ENCODE assay signal across 4 cellular contexts in genomic region chr11:11447591-11447990, GRCh38.
A peak's percentile ranks its signal among the peaks of the same experiment; 100 is the strongest.
DNase-seq lines count a peak whose midpoint lies in the region; ATAC-seq, FAIRE-seq and TF ChIP-seq lines count a peak whose summit lies in the region.
"Not testable (repeated sequence)": the region's sequence is repeated elsewhere in the genome, so short reads cannot be mapped to it uniquely, and the experiment has no call there.

No MANE protein-coding gene starts in this region.

- not testable (repeated sequence) for H3K23ac ChIP-seq in IMR-90 (ENCODE audit: low read depth, low read length)

- H3K36me3 Mint-ChIP-seq in nephron (ENCODE audit: low read depth): not testable (repeated sequence)

- H3K9me3 Mint-ChIP-seq in nephron: not testable (repeated sequence)

- H2BK20ac ChIP-seq in IMR-90 (ENCODE audit: low read depth, low read length): not testable (repeated sequence)

- H2BK5ac ChIP-seq in IMR-90 (ENCODE audit: low read depth, low read length, poor library complexity, severe bottlenecking): not testable (repeated sequence)

- H3K27ac ChIP-seq in IMR-90 (ENCODE audit: insufficient read depth, low read length): not testable (repeated sequence)

- WGBS in IMR-90 (ENCODE audit: extremely low coverage in 2 of 2, insufficient read length in 1 of 2), 2 experiments: no CpG with 5 or more reads among the region's 3 CpGs

- intact Hi-C loops in IMR-90 (cut with micrococcal nuclease): not testable (repeated sequence)

- H3K18ac ChIP-seq in IMR-90 (ENCODE audit: low read depth, low read length): not testable (repeated sequence)

- not testable (repeated sequence) for H3K9me3 ChIP-seq in IMR-90 (ENCODE audit: control insufficient read depth, insufficient read depth, low read length)

- H3K9ac ChIP-seq in IMR-90 (ENCODE audit: low read depth, low read length): not testable (repeated sequence)

- not testable (repeated sequence) for TF ChIP-seq POLR2A in GM12892 (IDR thresholded peaks at IDR 0.05; ENCODE audit: low read depth, low read length); IMR-90 (IDR thresholded peaks at IDR 0.05; ENCODE audit: low read depth, low read length)

- H3K27ac Mint-ChIP-seq in nephron: peak overlapping the region; percentile 3 to 21 (median 18)

- dilution Hi-C loops in IMR-90 (cut with HindIII; ENCODE audit: low sequenced_read_pairs, unreplicated experiment): not testable (repeated sequence)

- TF ChIP-seq CTCF in IMR-90 (conservative IDR thresholded peaks at IDR 0.05; ENCODE audit: low read depth, low read length); nephron (IDR thresholded peaks at IDR 0.05; ENCODE audit: unreplicated experiment in 3 of 3): not testable (repeated sequence)

- H2BK15ac ChIP-seq in IMR-90 (ENCODE audit: low read depth, low read length): not testable (repeated sequence)

- not testable (repeated sequence) for TF ChIP-seq RAD21 in IMR-90 (IDR thresholded peaks at IDR 0.05; ENCODE audit: low read length)

- POLR2A ChIA-PET in IMR-90 (lab: Charles Lee; ENCODE audit: unreplicated experiment): not testable (repeated sequence)

- H3K27me3 ChIP-seq in IMR-90 (ENCODE audit: control insufficient read depth, insufficient read depth, low read length): not testable (repeated sequence)

- not testable (repeated sequence) for H2AK9ac ChIP-seq in IMR-90 (replicated peaks; ENCODE audit: low read depth, low read length, poor library complexity)

- H3K4me3 ChIP-seq in IMR-90 (ENCODE audit: insufficient read depth, low read depth, low read length): not testable (repeated sequence)

- H3K9me1 ChIP-seq in IMR-90 (ENCODE audit: insufficient read depth, low read length): peaks cover 17% of the 10 kb centered on the region

- H3K4ac ChIP-seq in IMR-90 (ENCODE audit: low read depth, low read length): not testable (repeated sequence)

- peaks cover 29% of the 10 kb centered on the region for H3K4me1 Mint-ChIP-seq in nephron

- not testable (repeated sequence) for H4K8ac ChIP-seq in IMR-90 (ENCODE audit: low read depth in 2 of 2, low read length in 2 of 2)

- 0 out of 2 replicates have a peak overlapping the region, but pooled peaks have one; percentile 26 for H2BK120ac ChIP-seq in IMR-90 (ENCODE audit: low read depth, low read length)

- peaks cover 18% of the 10 kb centered on the region for H3K27me3 Mint-ChIP-seq in nephron (ENCODE audit: low read depth)

- peak; percentile 36 for FAIRE-seq in GM12892 (lab: Jason Lieb, UNC)

- not testable (repeated sequence) for H3K79me1 ChIP-seq in IMR-90 (ENCODE audit: low read depth in 1 of 2, low read length in 2 of 2)

- H3K4me1 ChIP-seq in IMR-90 (ENCODE audit: control insufficient read depth, insufficient read depth, low read length): peaks cover 17% of the 10 kb centered on the region

- in situ Hi-C loops in IMR-90 (cut with MboI; ENCODE audit: low sequenced_read_pairs): not testable (repeated sequence)

- not testable (repeated sequence) for H4K5ac ChIP-seq in IMR-90 (ENCODE audit: low read depth, low read length)

- not testable (repeated sequence) for H2AFZ ChIP-seq in IMR-90 (replicated peaks; ENCODE audit: low read length, poor library complexity)

- H3K14ac ChIP-seq in IMR-90 (replicated peaks; ENCODE audit: low read depth, low read length): not testable (repeated sequence)

- H3K56ac ChIP-seq in IMR-90 (ENCODE audit: extremely low read depth, insufficient read depth, low read length): not testable (repeated sequence)

- CTCF ChIA-PET in IMR-90 (lab: Yijun Ruan, JAX): not testable (repeated sequence)

- H4K91ac ChIP-seq in IMR-90 (ENCODE audit: insufficient read depth, low read depth, low read length): not testable (repeated sequence)

- H3K4me2 ChIP-seq in IMR-90 (ENCODE audit: low read depth, low read length): not testable (repeated sequence)

- ATAC-seq in IMR-90 (ENCODE audit: low read depth): not testable (repeated sequence)

- not testable (repeated sequence) for H3K4me3 Mint-ChIP-seq in nephron

- H3K36me3 ChIP-seq in IMR-90 (ENCODE audit: control insufficient read depth, insufficient read depth, low read length): not testable (repeated sequence)

- not testable (repeated sequence) for H4K20me1 ChIP-seq in IMR-90 (ENCODE audit: insufficient read depth, low read length)

- DNase-seq in GM12892 (ENCODE audit: insufficient read length); IMR-90: not testable (repeated sequence)
- DNase-seq in kidney tubule cell (ENCODE audit: low spot score): peak; percentile 68

- not testable (repeated sequence) for H2AK5ac ChIP-seq in IMR-90 (ENCODE audit: low read depth, low read length)

- BruUV-seq in IMR-90 (replicated peaks; lab: Mats Ljungman, UMichigan): not testable (repeated sequence)
